In the genomic region with DNA sequence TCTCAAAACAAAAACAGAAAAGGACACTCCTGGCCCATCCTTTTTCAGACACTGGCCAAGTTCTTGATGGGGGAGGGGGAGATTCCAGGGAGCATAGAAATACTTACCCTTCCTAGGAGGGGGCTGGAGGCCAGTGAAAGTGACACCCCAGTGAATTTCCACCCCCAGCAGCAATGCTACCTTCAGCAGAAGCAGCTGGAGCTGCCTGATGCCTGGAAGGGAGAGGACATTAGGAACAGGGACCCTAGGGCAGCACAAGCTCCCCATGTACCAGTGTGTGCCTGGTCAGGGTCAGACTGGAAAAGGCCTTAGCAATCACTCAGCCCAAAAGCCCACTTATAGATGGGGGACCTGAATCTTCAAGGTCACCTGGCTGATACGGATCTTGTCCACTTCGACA, we compare ENCODE assay signal across 18 cellular contexts. TPM values are rescaled to one million over a fixed set of nuclear protein-coding genes. Genes with fewer than 3 reads are reported as not detected.
DNase-seq lines count a peak whose midpoint lies in the region; ATAC-seq and TF ChIP-seq lines count a peak whose summit lies in the region.
"Had no signal": no experiment of that assay in that cellular context is flagged by ENCODE, and none has a peak within 500 bp of the region (broad histone marks: within the 10 kb centered on the region; RNA-seq: fewer than 3 reads in every experiment).

No MANE protein-coding gene starts in this region.

- H3K9me3 Mint-ChIP-seq in CD4-positive, alpha-beta T cell: no peaks in the 10 kb centered on the region
- no peaks in the 10 kb centered on the region for H3K9me3 Mint-ChIP-seq in activated B cell treated with CpG ODN at 0.5 μM for 24 hours
- no peaks in the 10 kb centered on the region for H3K9me3 Mint-ChIP-seq in naive thymus-derived CD8-positive, alpha-beta T cell

- DNase-seq in CD4-positive, alpha-beta T cell: no peak
- no peak for DNase-seq in activated B cell treated with CpG ODN at 0.5 μM for 24 hours
- no peak for DNase-seq in naive thymus-derived CD8-positive, alpha-beta T cell
- DNase-seq in NOMO-1 treated with DMSO at 0.1 percent for 48 hours (lab: John Stamatoyannopoulos, UW; ENCODE audit: unreplicated experiment): no peak
- DNase-seq in activated gamma-delta T cell (lab: John Stamatoyannopoulos, UW): no peak
- no peak for DNase-seq in stimulated activated CD4-positive, alpha-beta T cell treated with anti-CD3 and anti-CD28 coated beads, Interleukin-12 subunit alpha, Interleukin-12 subunit beta, amount 100 ng/mL, for 4 hours
- DNase-seq: activated CD4-positive, alpha-beta T cell treated with anti-CD3 and anti-CD28 coated beads for 48 hours; amygdala; BE2C; effector memory CD4-positive, alpha-beta T cell; heart left ventricle; NCI-H1092; NCI-H526 treated with DMSO at 0.1 percent for 48 hours had no signal

- H3K27me3 ChIP-seq in BLaER1 treated with 17β-estradiol and CSF1 and Interleukin-3, amounts not matched to agents 10 nM and 100 nM: no peaks in the 10 kb centered on the region
- no peaks in the 10 kb centered on the region for H3K27me3 ChIP-seq in CD4-positive, alpha-beta T cell (ENCODE audit: control insufficient read depth, insufficient read depth, low read length)
- H3K27me3 ChIP-seq: BE2C, heart left ventricle had no signal

- H3K4me3 ChIP-seq in BLaER1 treated with 17β-estradiol and CSF1 and Interleukin-3, amounts not matched to agents 10 nM and 100 nM: peak overlapping the region; percentile 67 to 96 (median 85)
- H3K4me3 ChIP-seq: K562, prostate gland, smooth muscle cell had no signal

- peak overlapping the region; percentile 94 to 100 (median 100) for H3K4me2 ChIP-seq in BLaER1 treated with 17β-estradiol and CSF1 and Interleukin-3, amounts not matched to agents 10 nM and 100 nM
- H3K4me2 ChIP-seq: smooth muscle cell had no signal

- H3K27ac Mint-ChIP-seq in CD4-positive, alpha-beta T cell: peak overlapping the region; percentile 95
- H3K27ac Mint-ChIP-seq in activated B cell treated with CpG ODN at 0.5 μM for 24 hours: peak overlapping the region; percentile 98
- H3K27ac Mint-ChIP-seq in naive thymus-derived CD8-positive, alpha-beta T cell: peak overlapping the region in 9 of 10 donors; percentile 40 to 98 (median 66)

- H3K9me3 ChIP-seq in BLaER1 treated with 17β-estradiol and CSF1 and Interleukin-3, amounts not matched to agents 10 nM and 100 nM (replicated peaks in 1 of 11): no peaks in the 10 kb centered on the region
- H3K9me3 ChIP-seq in CD4-positive, alpha-beta T cell (ENCODE audit: control insufficient read depth, low read length): no peaks in the 10 kb centered on the region
- H3K9me3 ChIP-seq: BE2C, heart left ventricle, prostate gland had no signal

- peak overlapping the region; percentile 88 to 99 (median 97) for H3K9ac ChIP-seq in BLaER1 treated with 17β-estradiol and CSF1 and Interleukin-3, amounts not matched to agents 10 nM and 100 nM

- H3K4me1 ChIP-seq in BLaER1 treated with 17β-estradiol and CSF1 and Interleukin-3, amounts not matched to agents 10 nM and 100 nM: peaks cover 84 to 86% (median 85%) of the 10 kb centered on the region in 10 experiments
- H3K4me1 ChIP-seq: prostate gland had no signal

- TF ChIP-seq CTCF in CD4-positive, alpha-beta T cell (IDR thresholded peaks at IDR 0.05): no peak
- no peak for TF ChIP-seq CTCF in activated B cell treated with CpG ODN at 0.5 μM for 24 hours (IDR thresholded peaks at IDR 0.05)

- H3K36me3 Mint-ChIP-seq in CD4-positive, alpha-beta T cell (ENCODE audit: low read depth): peaks cover 46% of the 10 kb centered on the region
- H3K36me3 Mint-ChIP-seq in activated B cell treated with CpG ODN at 0.5 μM for 24 hours (ENCODE audit: low read depth): peaks cover 36% of the 10 kb centered on the region
- H3K36me3 Mint-ChIP-seq in naive thymus-derived CD8-positive, alpha-beta T cell: peaks cover 0 to 9% (median 1%) of the 10 kb centered on the region in 3 donors

- intact Hi-C loops in CD4-positive, alpha-beta T cell (cut with DNase I, micrococcal nuclease): loop anchor here (10.0 kb wide), 2 partner anchors 242 to 1632 kb away; a partner anchor contains a TSS
- intact Hi-C loops in activated B cell treated with CpG ODN at 0.5 μM for 24 hours (cut with micrococcal nuclease): loop anchor here (10.0 kb wide), 1 partner anchor 1952 kb away; no protein-coding TSS in a partner anchor

- ATAC-seq in CD4-positive, alpha-beta T cell (ENCODE audit: poor library complexity): no peak
- no peak for ATAC-seq in activated B cell treated with CpG ODN at 0.5 μM for 24 hours (ENCODE audit: low read depth)
- no peak for ATAC-seq in naive thymus-derived CD8-positive, alpha-beta T cell
- ATAC-seq: heart left ventricle, K562, Panc1 had no signal

- CTCF ChIA-PET in CD4-positive, alpha-beta T cell (lab: Charles Lee): interaction anchor here (1.2 to 5.8 kb wide), 4 partner anchors 11 to 70 kb away, joined by 3 to 42 read pairs (median 4); a partner anchor contains a TSS
- CTCF ChIA-PET in activated B cell treated with CpG ODN at 0.5 μM for 24 hours (lab: Charles Lee): interaction anchor here (1.7 to 4.4 kb wide), 2 partner anchors 11 to 69 kb away, joined by 7 to 31 read pairs; a partner anchor contains a TSS

- H3K36me3 ChIP-seq in BLaER1 treated with 17β-estradiol and CSF1 and Interleukin-3, amounts not matched to agents 10 nM and 100 nM: peaks cover 20 to 57% (median 56%) of the 10 kb centered on the region in 11 experiments; a peak in 21 of 22 replicates
- H3K36me3 ChIP-seq: prostate gland had no signal

- peaks cover 73% of the 10 kb centered on the region for H3K4me1 Mint-ChIP-seq in CD4-positive, alpha-beta T cell (ENCODE audit: low read depth)
- peaks cover 81% of the 10 kb centered on the region for H3K4me1 Mint-ChIP-seq in activated B cell treated with CpG ODN at 0.5 μM for 24 hours
- H3K4me1 Mint-ChIP-seq in naive thymus-derived CD8-positive, alpha-beta T cell: peaks cover 35 to 81% (median 75%) of the 10 kb centered on the region in 4 donors

- H3K27ac ChIP-seq in BLaER1 treated with 17β-estradiol and CSF1 and Interleukin-3, amounts not matched to agents 10 nM and 100 nM: peak overlapping the region in 10 of 11 experiments; percentile 90 to 100 (median 98); a peak in 18 of 22 replicates
- no peak overlapping the region for H3K27ac ChIP-seq in CD4-positive, alpha-beta T cell (ENCODE audit: low read depth, low read length)
- H3K27ac ChIP-seq: prostate gland had no signal

- no peaks in the 10 kb centered on the region for H3K27me3 Mint-ChIP-seq in CD4-positive, alpha-beta T cell
- H3K27me3 Mint-ChIP-seq in activated B cell treated with CpG ODN at 0.5 μM for 24 hours: no peaks in the 10 kb centered on the region
- peaks cover 0 to 1% (median 0%) of the 10 kb centered on the region in 5 donors for H3K27me3 Mint-ChIP-seq in naive thymus-derived CD8-positive, alpha-beta T cell

- POLR2A ChIA-PET in CD4-positive, alpha-beta T cell (lab: Charles Lee): interaction anchor here (1.6 to 9.5 kb wide), 4 partner anchors 10 to 71 kb away, joined by 6 to 137 read pairs (median 69); a partner anchor contains a TSS
- POLR2A ChIA-PET in activated B cell treated with CpG ODN at 0.5 μM for 24 hours (lab: Charles Lee): interaction anchor here (3.9 to 7.9 kb wide), 4 partner anchors 11 to 358 kb away, joined by 25 to 154 read pairs (median 87); a partner anchor contains a TSS
- POLR2A ChIA-PET in naive thymus-derived CD8-positive, alpha-beta T cell (lab: Charles Lee): interaction anchor here (0.6 to 8.6 kb wide), 5 partner anchors 11 to 70 kb away, joined by 5 to 131 read pairs (median 56); a partner anchor contains a TSS

- peak overlapping the region; percentile 51 for H3K4me3 Mint-ChIP-seq in CD4-positive, alpha-beta T cell
- no peak overlapping the region for H3K4me3 Mint-ChIP-seq in activated B cell treated with CpG ODN at 0.5 μM for 24 hours
- peak overlapping the region in 4 of 10 donors; percentile 22 to 89 (median 52) for H3K4me3 Mint-ChIP-seq in naive thymus-derived CD8-positive, alpha-beta T cell

- peaks cover 28 to 77% (median 54%) of the 10 kb centered on the region in 11 experiments for H4K20me1 ChIP-seq in BLaER1 treated with 17β-estradiol and CSF1 and Interleukin-3, amounts not matched to agents 10 nM and 100 nM

RNA-seq across cellular contexts. Expression of a gene that starts 2.4 kb away (rescaled TPM):
- 100 to 1,000 TPM; 106 to 107 TPM for total RNA-seq in CD4-positive, alpha-beta T cell
- 104 and 120 TPM in 2 replicates for total RNA-seq in activated B cell treated with CpG ODN at 0.5 μM for 24 hours
- 10 to 100 TPM; 56.5 to 60.1 TPM for total RNA-seq in naive thymus-derived CD8-positive, alpha-beta T cell
- 10 to 100 TPM in 2 of 3 donors, 1 to 10 TPM in 1; 8.9 to 13.8 (median 13.2) TPM for polyA plus RNA-seq in naive thymus-derived CD8-positive, alpha-beta T cell

RNA-seq across cellular contexts. Expression of a gene that starts 12.6 kb away (rescaled TPM):
- 10 to 100 TPM; 25.7 to 27.3 TPM for total RNA-seq in CD4-positive, alpha-beta T cell
- 24.9 and 28.2 TPM in 2 replicates for total RNA-seq in activated B cell treated with CpG ODN at 0.5 μM for 24 hours
- 10 to 100 TPM; 15.1 to 16.3 TPM for total RNA-seq in naive thymus-derived CD8-positive, alpha-beta T cell
- polyA plus RNA-seq in naive thymus-derived CD8-positive, alpha-beta T cell: 1 to 10 TPM; 5.8 to 8.2 (median 6.7) TPM

RNA-seq across cellular contexts. Expression of a gene that starts 12.7 kb away (rescaled TPM):
- 1 to 10 TPM in 1 of 2 experiments, under 1 TPM in 1; 0.84 to 1.3 TPM for total RNA-seq in CD4-positive, alpha-beta T cell
- total RNA-seq in activated B cell treated with CpG ODN at 0.5 μM for 24 hours: 0.73 and 0.91 TPM in 2 replicates
- total RNA-seq in naive thymus-derived CD8-positive, alpha-beta T cell: 1 to 10 TPM in 1 of 2 experiments, under 1 TPM in 1; 0.66 to 1.3 TPM
- 1 to 10 TPM in 1 of 3 donors, under 1 TPM in 2; 0.25 to 1.7 (median 0.63) TPM for polyA plus RNA-seq in naive thymus-derived CD8-positive, alpha-beta T cell

RNA-seq across cellular contexts. Expression of a gene that starts 29.9 kb away (rescaled TPM):
- total RNA-seq in CD4-positive, alpha-beta T cell: 10 to 100 TPM; 10.4 to 10.5 TPM
- 22.8 and 25.4 TPM in 2 replicates for total RNA-seq in activated B cell treated with CpG ODN at 0.5 μM for 24 hours
- 10 to 100 TPM; 21.1 to 24.7 TPM for total RNA-seq in naive thymus-derived CD8-positive, alpha-beta T cell
- 1 to 10 TPM; 6.6 to 8.8 (median 8.2) TPM for polyA plus RNA-seq in naive thymus-derived CD8-positive, alpha-beta T cell
